In genomic region chr2:230614913-230615332, GRCh38 we compare ENCODE assay signal across 9 cellular contexts.
A peak's percentile ranks its signal among the peaks of the same experiment; 100 is the strongest.
DNase-seq lines count a peak whose midpoint lies in the region; ATAC-seq and TF ChIP-seq lines count a peak whose summit lies in the region.
"Had no signal": no experiment of that assay in that cellular context is flagged by ENCODE, and none has a peak within 500 bp of the region (broad histone marks: within the 10 kb centered on the region; RNA-seq: fewer than 3 reads in every experiment).

No MANE protein-coding gene starts in this region.

- H3K36me3 ChIP-seq in right atrium auricular region (no peaks in the 10 kb centered on the region), endodermal cell (ENCODE audit: control insufficient read depth, insufficient read depth, low read length) (no peaks in the 10 kb centered on the region)
- H3K36me3 ChIP-seq: BLaER1 had no signal

- no peaks in the 10 kb centered on the region for H3K4me1 Mint-ChIP-seq in endodermal cell

- no peaks in the 10 kb centered on the region for H3K9me3 ChIP-seq in right atrium auricular region
- H3K9me3 ChIP-seq in endodermal cell (ENCODE audit: control insufficient read depth, low read length): no peaks in the 10 kb centered on the region
- H3K9me3 ChIP-seq: BLaER1 had no signal

- TF ChIP-seq CTCF in right atrium auricular region (IDR thresholded peaks at IDR 0.05) (no peak), endodermal cell (conservative IDR thresholded peaks at IDR 0.05) (no peak)

- H3K27ac ChIP-seq in right atrium auricular region (no peak overlapping the region), endodermal cell (ENCODE audit: low read depth, low read length) (no peak overlapping the region)
- H3K27ac ChIP-seq: BLaER1 had no signal

- DNase-seq in stimulated activated naive CD4-positive, alpha-beta T cell treated with Interleukin-2 at 50 U/mL for 16 hours (lab: John Stamatoyannopoulos, UW): peak; percentile 14
- no peak for DNase-seq in stimulated activated naive CD4-positive, alpha-beta T cell (lab: John Stamatoyannopoulos, UW)
- peak in 1 of 2 donors; percentile 57 for DNase-seq in activated naive CD4-positive, alpha-beta T cell treated with anti-CD3 and anti-CD28 coated beads, Interleukin-2, amount 50 U/mL, for 72 hours (ENCODE audit: low spot score in 2 of 2)
- DNase-seq in right atrium auricular region (ENCODE audit: low spot score) (no peak), HCEC 1CT (no peak), DMS153 treated with DMSO at 0.1 percent for 48 hours (lab: John Stamatoyannopoulos, UW; ENCODE audit: unreplicated experiment) (no peak), endodermal cell (no peak)

- H3K27me3 ChIP-seq in right atrium auricular region (no peaks in the 10 kb centered on the region), endodermal cell (ENCODE audit: control insufficient read depth, insufficient read depth, low read length, poor library complexity, severe bottlenecking) (no peaks in the 10 kb centered on the region)
- H3K27me3 ChIP-seq: BLaER1 had no signal

- peaks cover 0 to 5% of the 10 kb centered on the region in 2 donors for H3K9me3 Mint-ChIP-seq in activated naive CD4-positive, alpha-beta T cell treated with anti-CD3 and anti-CD28 coated beads, Interleukin-2, amount 50 U/mL, for 72 hours
- H3K9me3 Mint-ChIP-seq in endodermal cell: no peaks in the 10 kb centered on the region

- H3K9ac ChIP-seq in endodermal cell (ENCODE audit: extremely low read depth, low read length, poor library complexity, severe bottlenecking): no peak overlapping the region
- H3K9ac ChIP-seq: BLaER1 had no signal

- no peak overlapping the region for H3K4me3 Mint-ChIP-seq in endodermal cell

- peaks cover 0 to 5% of the 10 kb centered on the region in 2 donors for H3K36me3 Mint-ChIP-seq in activated naive CD4-positive, alpha-beta T cell treated with anti-CD3 and anti-CD28 coated beads, Interleukin-2, amount 50 U/mL, for 72 hours
- no peaks in the 10 kb centered on the region for H3K36me3 Mint-ChIP-seq in endodermal cell (ENCODE audit: low read depth)

- H3K4me3 ChIP-seq in right atrium auricular region (no peak overlapping the region), endodermal cell (ENCODE audit: low read length) (no peak overlapping the region)
- H3K4me3 ChIP-seq: BLaER1 had no signal

- H3K27ac Mint-ChIP-seq in activated naive CD4-positive, alpha-beta T cell treated with anti-CD3 and anti-CD28 coated beads, Interleukin-2, amount 50 U/mL, for 72 hours: peak overlapping the region in 1 of 2 donors; percentile 14
- no peak overlapping the region for H3K27ac Mint-ChIP-seq in endodermal cell

- no peaks in the 10 kb centered on the region for H3K4me1 ChIP-seq in right atrium auricular region
- H3K4me1 ChIP-seq in endodermal cell (ENCODE audit: control insufficient read depth, insufficient read depth, low read length): no peaks in the 10 kb centered on the region
- H3K4me1 ChIP-seq: BLaER1 had no signal

- WGBS in endodermal cell (ENCODE audit: insufficient coverage in 1 of 2, insufficient read length in 1 of 2), 2 experiments: 87% methylated on average over 6 of the region's 6 CpGs

- ATAC-seq in HG03280 (IDR thresholded peaks at IDR 0.05; ENCODE audit: unreplicated experiment): peak; percentile 80
- peak; percentile 79 to 89 for ATAC-seq in activated naive CD4-positive, alpha-beta T cell treated with anti-CD3 and anti-CD28 coated beads, Interleukin-2, amount 50 U/mL, for 72 hours

- H3K27me3 Mint-ChIP-seq in endodermal cell (ENCODE audit: insufficient read depth): no peaks in the 10 kb centered on the region
